In the genomic region with DNA sequence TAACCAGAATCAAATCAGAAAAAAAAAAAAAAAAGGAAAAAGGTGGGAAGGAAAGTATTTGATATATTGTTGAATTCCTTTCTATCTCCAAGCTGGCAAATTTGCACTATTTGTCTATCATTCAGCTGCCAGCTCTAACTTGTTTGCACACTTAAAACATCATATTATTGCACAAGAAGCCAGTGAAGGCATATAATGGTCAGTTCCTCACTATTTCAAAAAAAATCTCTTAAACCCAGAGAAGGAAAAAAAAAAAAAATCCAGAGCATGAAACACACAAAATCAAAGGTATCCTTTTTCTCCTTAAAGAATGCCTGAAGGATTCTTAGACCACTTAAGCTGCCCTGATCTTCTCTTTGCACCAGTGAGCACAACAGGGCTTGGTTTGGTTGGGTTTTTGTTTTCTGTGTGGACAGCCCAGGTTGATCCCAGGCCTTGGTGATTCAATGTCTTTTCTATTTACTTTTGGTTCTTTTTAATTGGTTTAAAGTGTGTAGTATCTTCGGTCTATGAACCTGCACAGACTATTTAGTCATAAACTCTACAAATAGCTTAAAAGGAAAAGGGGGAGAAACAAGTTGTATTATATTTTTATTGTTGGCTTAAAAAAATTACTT, we compare ENCODE assay signal across 17 cellular contexts.
"Had no signal": no experiment of that assay in that cellular context is flagged by ENCODE, and none has a peak within 500 bp of the region (broad histone marks: within the 10 kb centered on the region; RNA-seq: fewer than 3 reads in every experiment).

No MANE protein-coding gene starts in this region.

- H3K27me3 Mint-ChIP-seq: activated CD4-positive, alpha-beta memory T cell treated with anti-CD3 and anti-CD28 coated beads, Interleukin-2, amount 10 ng/mL, durations not matched to agents 7 days and 5 days; activated CD4-positive, alpha-beta T cell treated with anti-CD3 and anti-CD28 coated beads for 36 hours; activated naive CD4-positive, alpha-beta T cell treated with anti-CD3 and anti-CD28 coated beads, Interleukin-2, amount 10 ng/mL, durations not matched to agents 7 days and 5 days; activated T-cell treated with anti-CD3 and anti-CD28 coated beads, Interleukin-2, amount 50 U/mL, for 24 hours; progenitor cell of endocrine pancreas; stimulated activated naive CD8-positive, alpha-beta T cell treated with anti-CD3 and anti-CD28 coated beads, Interleukin-15, Interleukin-2, amounts not matched to agents 100 ng/mL and 50 ng/mL, for 24 hours; T-cell had no signal

- H3K27ac Mint-ChIP-seq: activated CD4-positive, alpha-beta memory T cell treated with anti-CD3 and anti-CD28 coated beads, Interleukin-2, amount 10 ng/mL, durations not matched to agents 7 days and 5 days; activated CD4-positive, alpha-beta T cell treated with anti-CD3 and anti-CD28 coated beads for 36 hours; activated naive CD4-positive, alpha-beta T cell treated with anti-CD3 and anti-CD28 coated beads, Interleukin-2, amount 10 ng/mL, durations not matched to agents 7 days and 5 days; activated T-cell treated with anti-CD3 and anti-CD28 coated beads, Interleukin-2, amount 50 U/mL, for 24 hours; nephron; progenitor cell of endocrine pancreas; stimulated activated naive CD8-positive, alpha-beta T cell treated with anti-CD3 and anti-CD28 coated beads, Interleukin-15, Interleukin-2, amounts not matched to agents 100 ng/mL and 50 ng/mL, for 24 hours; T-cell had no signal

- DNase-seq: activated CD4-positive, alpha-beta memory T cell treated with anti-CD3 and anti-CD28 coated beads, Interleukin-2, amount 10 ng/mL, durations not matched to agents 7 days and 5 days; activated CD4-positive, alpha-beta T cell treated with anti-CD3 and anti-CD28 coated beads for 36 hours; activated naive CD4-positive, alpha-beta T cell treated with anti-CD3 and anti-CD28 coated beads, Interleukin-2, amount 10 ng/mL, durations not matched to agents 7 days and 5 days; activated T-cell treated with anti-CD3 and anti-CD28 coated beads, Interleukin-2, amount 50 U/mL, for 24 hours; hippocampal formation; left ventricle myocardium inferior; mesenchymal stem cell; occipital lobe; right cardiac atrium; small intestine; stimulated activated CD4-positive, alpha-beta T cell treated with anti-CD3 and anti-CD28 coated beads, Interleukin-4, amount 100 ng/mL, for 4 hours; stimulated activated CD8-positive, alpha-beta memory T cell treated with anti-CD3 and anti-CD28 coated beads, Interleukin-4, amount 100 ng/mL, for 48 hours; T-cell; WERI-Rb-1 had no signal

- H3K9me3 Mint-ChIP-seq: activated CD4-positive, alpha-beta memory T cell treated with anti-CD3 and anti-CD28 coated beads, Interleukin-2, amount 10 ng/mL, durations not matched to agents 7 days and 5 days; activated naive CD4-positive, alpha-beta T cell treated with anti-CD3 and anti-CD28 coated beads, Interleukin-2, amount 10 ng/mL, durations not matched to agents 7 days and 5 days; activated T-cell treated with anti-CD3 and anti-CD28 coated beads, Interleukin-2, amount 50 U/mL, for 24 hours; nephron; stimulated activated naive CD8-positive, alpha-beta T cell treated with anti-CD3 and anti-CD28 coated beads, Interleukin-15, Interleukin-2, amounts not matched to agents 100 ng/mL and 50 ng/mL, for 24 hours; T-cell had no signal

- H3K4me3 Mint-ChIP-seq: activated CD4-positive, alpha-beta memory T cell treated with anti-CD3 and anti-CD28 coated beads, Interleukin-2, amount 10 ng/mL, durations not matched to agents 7 days and 5 days; activated CD4-positive, alpha-beta T cell treated with anti-CD3 and anti-CD28 coated beads for 36 hours; activated naive CD4-positive, alpha-beta T cell treated with anti-CD3 and anti-CD28 coated beads, Interleukin-2, amount 10 ng/mL, durations not matched to agents 7 days and 5 days; activated T-cell treated with anti-CD3 and anti-CD28 coated beads, Interleukin-2, amount 50 U/mL, for 24 hours; nephron; stimulated activated naive CD8-positive, alpha-beta T cell treated with anti-CD3 and anti-CD28 coated beads, Interleukin-15, Interleukin-2, amounts not matched to agents 100 ng/mL and 50 ng/mL, for 24 hours; T-cell had no signal

- H3K4me1 Mint-ChIP-seq: nephron had no signal
